Comparison of ENCODE assay signal across 12 cellular contexts in genomic region chrX:154902408-154902807, GRCh38.
"Had no signal": no experiment of that assay in that cellular context is flagged by ENCODE, and none has a peak within 500 bp of the region (broad histone marks: within the 10 kb centered on the region; RNA-seq: fewer than 3 reads in every experiment).

No MANE protein-coding gene starts in this region.

- H3K4me1 Mint-ChIP-seq: GM23338, IgD-negative memory B cell had no signal

- H3K27ac ChIP-seq: HL-60, KMS-11 had no signal

- DNase-seq: HFFc6, Karpas-422, KBM-7 had no signal

- FAIRE-seq: H1, H54, HepG2 had no signal

- H3K9me3 Mint-ChIP-seq: GM23338, HFFc6, IgD-negative memory B cell had no signal

- H2AFZ ChIP-seq: GM23338 had no signal

- H3K9me3 ChIP-seq: HAP-1 had no signal

- H3K9ac ChIP-seq: KMS-11 had no signal

- H3K4me2 ChIP-seq: GM23338, KMS-11 had no signal

- H3K27ac Mint-ChIP-seq: GM23338, HFFc6, IgD-negative memory B cell had no signal

- H3K4me3 ChIP-seq: GM23338, HAP-1 had no signal

- H3K36me3 Mint-ChIP-seq: IgD-negative memory B cell had no signal

- H3K4me1 ChIP-seq: HAP-1 had no signal

- H3K4me3 Mint-ChIP-seq: GM23338, HFFc6, IgD-negative memory B cell had no signal

- H3K36me3 ChIP-seq: HAP-1 had no signal

- ATAC-seq: GM23338, HCT116, HepG2 had no signal
